Comparison of ENCODE assay signal across 1 cellular context in genomic region chr3:53153914-53154434, GRCh38.
TF ChIP-seq lines count a peak whose summit lies in the region.

No MANE protein-coding gene starts in this region.

TF ChIP-seq in GM23338, 12 proteins besides CTCF, POLR2A, EP300 and RAD21:
- TF ChIP-seq ZNF462 (CRISPR knock-in tag; IDR thresholded peaks at IDR 0.05) (no peak), EZH2phosphoT487 (IDR thresholded peaks at IDR 0.05; ENCODE audit: unreplicated experiment) (no peak), JUNB (IDR thresholded peaks at IDR 0.05; ENCODE audit: unreplicated experiment) (no peak), STAT1 (IDR thresholded peaks at IDR 0.05; ENCODE audit: unreplicated experiment) (no peak), REST (IDR thresholded peaks at IDR 0.05; ENCODE audit: unreplicated experiment) (no peak), POLR2AphosphoS5 (IDR thresholded peaks at IDR 0.05; ENCODE audit: low read depth) (no peak), ZNF331 (CRISPR knock-in tag; IDR thresholded peaks at IDR 0.05; ENCODE audit: low read depth) (no peak), EZH2 (IDR thresholded peaks at IDR 0.05; ENCODE audit: low read depth, unreplicated experiment) (no peak), ZNF114 (CRISPR knock-in tag; IDR thresholded peaks at IDR 0.05) (no peak), NANOG (IDR thresholded peaks at IDR 0.05; ENCODE audit: borderline replicate concordance) (no peak), CREB1 (CRISPR knock-in tag; IDR thresholded peaks at IDR 0.05; ENCODE audit: low read depth) (no peak)
